In the genomic region with DNA sequence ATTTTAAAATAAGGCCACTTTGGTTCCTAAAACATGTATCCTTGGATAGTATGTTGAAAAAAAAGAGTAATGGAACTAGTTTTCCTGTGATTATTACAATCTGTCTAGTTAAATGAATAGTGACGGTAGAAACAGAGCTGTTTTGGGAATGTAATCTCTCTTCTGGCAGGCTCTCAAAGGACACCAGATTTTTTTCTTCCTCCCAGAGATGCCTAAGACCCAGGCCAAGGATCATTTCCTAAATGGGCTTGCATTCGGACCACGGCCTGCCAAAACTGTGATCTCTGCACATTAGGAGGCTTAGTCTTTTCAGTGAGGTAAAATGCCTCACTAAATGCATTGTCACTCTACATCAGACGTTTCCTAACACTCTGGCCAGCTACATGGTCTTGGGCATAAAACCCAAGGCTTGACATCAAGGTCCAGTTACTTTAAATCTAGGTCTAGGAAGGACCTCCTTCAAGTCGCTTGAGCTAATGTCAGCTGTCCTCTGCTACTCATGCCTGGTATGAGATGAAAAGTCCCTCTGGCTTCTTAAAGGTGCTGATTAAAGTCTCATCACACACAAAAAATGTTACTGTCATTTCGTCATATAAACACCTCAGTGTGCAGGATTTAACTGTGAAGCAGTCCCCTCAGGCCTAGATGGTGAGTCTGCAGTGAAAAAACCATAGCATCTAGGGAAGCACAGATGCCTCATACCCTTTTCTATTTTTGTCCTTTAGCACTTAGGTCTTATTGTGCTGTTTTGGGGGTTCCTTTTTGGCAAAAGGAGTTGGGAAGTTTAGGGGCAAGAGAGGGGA, we compare ENCODE assay signal across 11 cellular contexts. TPM values are rescaled to one million over a fixed set of nuclear protein-coding genes. Genes with fewer than 3 reads are reported as not detected.
A peak's percentile ranks its signal among the peaks of the same experiment; 100 is the strongest.
DNase-seq lines count a peak whose midpoint lies in the region; ATAC-seq, FAIRE-seq and TF ChIP-seq lines count a peak whose summit lies in the region.
"Had no signal": no experiment of that assay in that cellular context is flagged by ENCODE, and none has a peak within 500 bp of the region (broad histone marks: within the 10 kb centered on the region; RNA-seq: fewer than 3 reads in every experiment).

No MANE protein-coding gene starts in this region.

- H3K27ac ChIP-seq in endothelial cell of umbilical vein (ENCODE audit: insufficient read depth, low read depth, low read length) = peak overlapping the region; percentile 91
- H3K27ac ChIP-seq in lower lobe of right lung = no peak overlapping the region
- H3K27ac ChIP-seq in testis = peak overlapping the region; percentile 63 to 83

- peak; percentile 59 for DNase-seq in RPMI7951 (ENCODE audit: low read depth)
- DNase-seq in endothelial cell of umbilical vein (ENCODE audit: low read depth, low spot score) = peak; percentile 47
- no peak for DNase-seq in lower lobe of right lung
- DNase-seq in testis = peak; percentile 55
- no peak for DNase-seq in NCI-H226
- no peak for DNase-seq in ureter (ENCODE audit: low spot score)
- DNase-seq: activated T-cell treated with anti-CD3 and anti-CD28 coated beads, Interleukin-2, amount 50 U/mL, for 72 hours; CD4-positive, CD25-positive, alpha-beta regulatory T cell; NCI-H1436 treated with DMSO at 0.1 percent for 48 hours had no signal

- 56 to 62% methylated on average over 6 of the region's 6 CpGs for WGBS in testis, 2 donors

- H3K27me3 ChIP-seq in endothelial cell of umbilical vein (ENCODE audit: control insufficient read depth in 2 of 2, insufficient read depth in 2 of 2, low read length in 2 of 2) (no peaks in the 10 kb centered on the region), lower lobe of right lung (ENCODE audit: low read depth) (no peaks in the 10 kb centered on the region), testis (no peaks in the 10 kb centered on the region)

- intact Hi-C loops in endothelial cell of umbilical vein (cut with micrococcal nuclease) = no loop called here
- intact Hi-C loops in lower lobe of right lung (cut with DNase I) = no loop called here
- intact Hi-C loops in testis (cut with DNase I; ENCODE audit: low total_unique reads) = no loop called here

- H3K9me3 ChIP-seq in endothelial cell of umbilical vein (replicated peaks; ENCODE audit: control insufficient read depth, insufficient read depth, low read length) (no peaks in the 10 kb centered on the region), lower lobe of right lung (no peaks in the 10 kb centered on the region), testis (no peaks in the 10 kb centered on the region)

- peaks cover 39 to 52% of the 10 kb centered on the region in 2 experiments for H3K36me3 ChIP-seq in endothelial cell of umbilical vein (ENCODE audit: control insufficient read depth in 2 of 2, extremely low read depth in 1 of 2, insufficient read depth in 2 of 2, low read length in 2 of 2)
- peaks cover 59% of the 10 kb centered on the region for H3K36me3 ChIP-seq in lower lobe of right lung
- no peaks in the 10 kb centered on the region for H3K36me3 ChIP-seq in testis (ENCODE audit: low read depth, missing control alignments)

- H2AFZ ChIP-seq in endothelial cell of umbilical vein (ENCODE audit: low read depth, low read length) = no peak overlapping the region

- peaks cover 44% of the 10 kb centered on the region for H3K79me2 ChIP-seq in endothelial cell of umbilical vein (ENCODE audit: control insufficient read depth, insufficient read depth, low read length)

- CTCF ChIA-PET in endothelial cell of umbilical vein (lab: Charles Lee) = no interaction called here

- TF ChIP-seq POLR2A in endothelial cell of umbilical vein (IDR thresholded peaks at IDR 0.05; ENCODE audit: low read depth, low read length) (no peak), testis (IDR thresholded peaks at IDR 0.05) (no peak)

- H3K4me3 ChIP-seq in endothelial cell of umbilical vein (replicated peaks in 1 of 3; ENCODE audit: insufficient read depth in 1 of 3, low read depth in 1 of 3, low read length in 3 of 3) = no peak overlapping the region
- H3K4me3 ChIP-seq in lower lobe of right lung = no peak overlapping the region
- H3K4me3 ChIP-seq in testis = no peak overlapping the region

- peak; percentile 29 to 57 for ATAC-seq in lower lobe of right lung
- no peak for ATAC-seq in GM19324 (IDR thresholded peaks at IDR 0.05; ENCODE audit: low FRiP score, unreplicated experiment)
- no peak for ATAC-seq in GM18498 (IDR thresholded peaks at IDR 0.05; ENCODE audit: unreplicated experiment)
- ATAC-seq: activated T-cell treated with anti-CD3 and anti-CD28 coated beads, Interleukin-2, amount 50 U/mL, for 72 hours had no signal

- no TSS peak for BruUV-seq in endothelial cell of umbilical vein (replicated peaks; lab: Mats Ljungman, UMichigan)

- no peaks in the 10 kb centered on the region for H4K20me1 ChIP-seq in endothelial cell of umbilical vein (replicated peaks; ENCODE audit: control insufficient read depth, extremely low read depth, insufficient read depth, low read length)

- dilution Hi-C loops in endothelial cell of umbilical vein (cut with MboI; ENCODE audit: extremely low pct_ligation_motif_present, low sequenced_read_pairs) = no loop called here

- FAIRE-seq in endothelial cell of umbilical vein (lab: Jason Lieb, UNC) = no peak

- no peaks in the 10 kb centered on the region for H3K9me1 ChIP-seq in endothelial cell of umbilical vein (replicated peaks; ENCODE audit: control insufficient read depth, extremely low read depth, insufficient read depth, low read length)

- H3K4me1 ChIP-seq in endothelial cell of umbilical vein (ENCODE audit: control insufficient read depth, extremely low read depth, insufficient read depth, low read length) (peaks cover 51% of the 10 kb centered on the region), lower lobe of right lung (peaks cover 28% of the 10 kb centered on the region), testis (peaks cover 31% of the 10 kb centered on the region)

- peak overlapping the region; percentile 1 for H3K4me2 ChIP-seq in endothelial cell of umbilical vein (ENCODE audit: insufficient read depth, low read length)

- POLR2A ChIA-PET in endothelial cell of umbilical vein (lab: Charles Lee) = no interaction called here

- TF ChIP-seq CTCF in endothelial cell of umbilical vein (IDR thresholded peaks at IDR 0.05; ENCODE audit: extremely low read depth in 1 of 2, insufficient read depth in 1 of 2, low read depth in 1 of 2, low read length in 2 of 2) (no peak), lower lobe of right lung (IDR thresholded peaks at IDR 0.05) (no peak), testis (IDR thresholded peaks at IDR 0.05) (no peak)

- H3K9ac ChIP-seq in endothelial cell of umbilical vein (replicated peaks; ENCODE audit: extremely low read depth, insufficient read depth, low read length) = peak overlapping the region; percentile 22

TF ChIP-seq in endothelial cell of umbilical vein, 7 proteins besides CTCF, POLR2A, EP300 and RAD21:
- TF ChIP-seq MYC (IDR thresholded peaks at IDR 0.05; ENCODE audit: low read depth, low read length) (no peak), FOS (IDR thresholded peaks at IDR 0.05; ENCODE audit: borderline replicate concordance, insufficient read depth, low read length) (no peak), GATA2 (IDR thresholded peaks at IDR 0.05; ENCODE audit: insufficient read depth, insufficient read length, low read depth, low read length) (no peak), POLR2AphosphoS5 (IDR thresholded peaks at IDR 0.05; ENCODE audit: insufficient read depth, low read depth, low read length) (no peak), EZH2 (IDR thresholded peaks at IDR 0.05; ENCODE audit: borderline replicate concordance, low read depth, low read length, severe bottlenecking) (no peak), JUN (IDR thresholded peaks at IDR 0.05; ENCODE audit: borderline replicate concordance, insufficient read depth, insufficient read length, low read depth) (no peak)
- TF ChIP-seq, protein P1, sequence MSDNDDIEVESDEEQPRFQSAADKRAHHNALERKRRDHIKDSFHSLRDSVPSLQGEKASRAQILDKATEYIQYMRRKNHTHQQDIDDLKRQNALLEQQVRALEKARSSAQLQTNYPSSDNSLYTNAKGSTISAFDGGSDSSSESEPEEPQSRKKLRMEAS (IDR thresholded peaks at IDR 0.05; ENCODE audit: insufficient read depth, insufficient read length) = no peak
TF ChIP-seq in endothelial cell of umbilical vein: peak in this region for 0.

RNA-seq across cellular contexts. Expression of gene DLD, which starts 47.7 kb away (rescaled TPM):
- total RNA-seq in RPMI7951 (2014; rRNA removed; shearing (Covaris generic)) = 66.7 and 75.2 TPM in 2 replicates
- 61.7 and 77.4 TPM in 2 replicates for total RNA-seq in endothelial cell of umbilical vein
- polyA plus RNA-seq in endothelial cell of umbilical vein = 72.0 and 95.0 TPM in 2 replicates
- polyA plus RNA-seq in endothelial cell of umbilical vein (2011; cell fraction: cytosol; rRNA removed) = 79.7 and 92.1 TPM in 2 replicates
- 100 and 125 TPM in 2 replicates for polyA plus RNA-seq in endothelial cell of umbilical vein (2011; cell fraction: nucleus; rRNA removed)
- polyA plus RNA-seq in endothelial cell of umbilical vein (2012) = 96.5 and 122 TPM in 2 replicates
- polyA minus RNA-seq in endothelial cell of umbilical vein = 68.4 and 81.1 TPM in 2 replicates
- polyA minus RNA-seq in endothelial cell of umbilical vein (2011; cell fraction: cytosol; rRNA and poly(A)+ RNA removed) = 39.4 TPM
- 35.9 and 48.0 TPM in 2 replicates for polyA minus RNA-seq in endothelial cell of umbilical vein (2011; cell fraction: nucleus; rRNA and poly(A)+ RNA removed)
- total RNA-seq in lower lobe of right lung = 64.1 TPM
- 10 to 100 TPM; 50.2 to 57.3 TPM for total RNA-seq in testis
- polyA plus RNA-seq in testis (ENCODE audit: insufficient read depth, low read depth, low replicate concordance) = 63.7 TPM
- 85.7 TPM for total RNA-seq in ureter

Comparison
In these comparisons a context has a peak if more than half of its experiments do, and no peak if none do; other contexts are left out.
1. DNase-seq: peak in RPMI7951 (single experiment), endothelial cell of umbilical vein (single experiment) and testis (single experiment); none in lower lobe of right lung (single experiment), NCI-H226 (single experiment) and ureter (single experiment).
2. ATAC-seq: peak in lower lobe of right lung (2 of 2); none in GM19324 (single experiment) and GM18498 (single experiment).